ENCODE assay signal across 8 cellular contexts in genomic region chr6:107847844-107848802, GRCh38. TPM values are rescaled to one million over a fixed set of nuclear protein-coding genes. Genes with fewer than 3 reads are reported as not detected.
DNase-seq lines count a peak whose midpoint lies in the region; ATAC-seq lines count a peak whose summit lies in the region.

No MANE protein-coding gene starts in this region.

- peak; percentile 10 for DNase-seq in NCI-H510A treated with DMSO at 0.1 percent for 48 hours (lab: John Stamatoyannopoulos, UW)
- no peak for DNase-seq in NCI-H510A (lab: John Stamatoyannopoulos, UW)
- peak; percentile 89 for DNase-seq in NCI-H82 (lab: John Stamatoyannopoulos, UW)
- DNase-seq in activated CD8-positive, alpha-beta T cell treated with anti-CD3 and anti-CD28 coated beads, Interleukin-2, amount 10 ng/mL, durations not matched to agents 7 days and 5 days, result peak; percentile 85
- peak; percentile 80 for DNase-seq in effector CD8-positive, alpha-beta T cell (lab: John Stamatoyannopoulos, UW)
- peak; percentile 80 to 93 for DNase-seq in memory B cell (ENCODE audit: low spot score in 2 of 2)
- peak; percentile 65 to 73 (median 68) for DNase-seq in stimulated activated CD4-positive, alpha-beta T cell treated with anti-CD3 and anti-CD28 coated beads, TNF-alpha, amount 100 ng/mL, for 4 hours (ENCODE audit: low read depth in 3 of 3)

- peak overlapping the region; percentile 65 for H3K27ac Mint-ChIP-seq in activated CD8-positive, alpha-beta T cell treated with anti-CD3 and anti-CD28 coated beads, Interleukin-2, amount 10 ng/mL, durations not matched to agents 7 days and 5 days
- no peak overlapping the region for H3K27ac Mint-ChIP-seq in memory B cell

- CTCF ChIA-PET in activated CD8-positive, alpha-beta T cell treated with anti-CD3 and anti-CD28 coated beads, Interleukin-2, amount 10 ng/mL, durations not matched to agents 7 days and 5 days (lab: Charles Lee), result interaction anchor here (0.6 to 6.9 kb wide), 61 partner anchors 8 to 1749 kb away, joined by 3 to 142 read pairs (median 6); partner anchors contain the start of genes SCML4 and SEC63

- H3K4me1 Mint-ChIP-seq in activated CD8-positive, alpha-beta T cell treated with anti-CD3 and anti-CD28 coated beads, Interleukin-2, amount 10 ng/mL, durations not matched to agents 7 days and 5 days (ENCODE audit: low read depth), result peaks cover 29% of the 10 kb centered on the region
- peaks cover 9% of the 10 kb centered on the region for H3K4me1 Mint-ChIP-seq in memory B cell

- H3K27me3 Mint-ChIP-seq in activated CD8-positive, alpha-beta T cell treated with anti-CD3 and anti-CD28 coated beads, Interleukin-2, amount 10 ng/mL, durations not matched to agents 7 days and 5 days (ENCODE audit: low read depth), result no peaks in the 10 kb centered on the region
- peaks cover 2% of the 10 kb centered on the region for H3K27me3 Mint-ChIP-seq in memory B cell

- no peaks in the 10 kb centered on the region for H3K36me3 Mint-ChIP-seq in activated CD8-positive, alpha-beta T cell treated with anti-CD3 and anti-CD28 coated beads, Interleukin-2, amount 10 ng/mL, durations not matched to agents 7 days and 5 days (ENCODE audit: low read depth)
- no peaks in the 10 kb centered on the region for H3K36me3 Mint-ChIP-seq in memory B cell

- H3K9me3 Mint-ChIP-seq in activated CD8-positive, alpha-beta T cell treated with anti-CD3 and anti-CD28 coated beads, Interleukin-2, amount 10 ng/mL, durations not matched to agents 7 days and 5 days (ENCODE audit: insufficient read depth), result no peaks in the 10 kb centered on the region
- no peaks in the 10 kb centered on the region for H3K9me3 Mint-ChIP-seq in memory B cell

- peak; percentile 58 for ATAC-seq in HG03378 (IDR thresholded peaks at IDR 0.05; ENCODE audit: unreplicated experiment)
- ATAC-seq in activated CD8-positive, alpha-beta T cell treated with anti-CD3 and anti-CD28 coated beads, Interleukin-2, amount 10 ng/mL, durations not matched to agents 7 days and 5 days, result peak; percentile 94
- ATAC-seq in memory B cell (ENCODE audit: low read depth), result peak; percentile 83

- peak overlapping the region; percentile 71 for H3K4me3 Mint-ChIP-seq in activated CD8-positive, alpha-beta T cell treated with anti-CD3 and anti-CD28 coated beads, Interleukin-2, amount 10 ng/mL, durations not matched to agents 7 days and 5 days
- H3K4me3 Mint-ChIP-seq in memory B cell, result peak overlapping the region; percentile 79

- POLR2A ChIA-PET in activated CD8-positive, alpha-beta T cell treated with anti-CD3 and anti-CD28 coated beads, Interleukin-2, amount 10 ng/mL, durations not matched to agents 7 days and 5 days (lab: Charles Lee), result interaction anchor here (0.6 to 3.2 kb wide), 8 partner anchors 11 to 135 kb away, joined by 3 to 29 read pairs (median 4); partner anchors contain the start of gene SCML4

RNA-seq across cellular contexts. Expression of gene SCML4, which starts 24.0 kb away (rescaled TPM):
- 10 to 100 TPM; 27.4 to 31.8 TPM for total RNA-seq in activated CD8-positive, alpha-beta T cell treated with anti-CD3 and anti-CD28 coated beads, Interleukin-2, amount 10 ng/mL, durations not matched to agents 7 days and 5 days
